13 cellular contexts compared by ENCODE assay signal in genomic region chr14:46048127-46048526, GRCh38.
DNase-seq lines count a peak whose midpoint lies in the region; ATAC-seq, FAIRE-seq and TF ChIP-seq lines count a peak whose summit lies in the region.
"Had no signal": no experiment of that assay in that cellular context is flagged by ENCODE, and none has a peak within 500 bp of the region (broad histone marks: within the 10 kb centered on the region; RNA-seq: fewer than 3 reads in every experiment).

No MANE protein-coding gene starts in this region.

- H3K36me3 ChIP-seq in MG63 (no peaks in the 10 kb centered on the region), GM12878 (ENCODE audit: control insufficient read depth in 2 of 2, insufficient read depth in 2 of 2, low read length in 1 of 2) (no peaks in the 10 kb centered on the region)

- no peaks in the 10 kb centered on the region for H3K9me3 Mint-ChIP-seq in progenitor cell of endocrine pancreas (ENCODE audit: low read depth)
- peaks cover 9 to 22% of the 10 kb centered on the region in 2 donors for H3K9me3 Mint-ChIP-seq in natural killer cell

- SMC1A ChIA-PET in GM12878 (lab: Charles Lee; ENCODE audit: uncharacterized antibody, unreplicated experiment): interaction anchor here (0.5 kb wide), 1 partner anchor 125 kb away, joined by 3 read pairs; no protein-coding TSS in a partner anchor

- no peak overlapping the region for H2AFZ ChIP-seq in GM12878 (ENCODE audit: control insufficient read depth, low read depth, low read length)

- peak; percentile 70 for TF ChIP-seq RAD21 in GM12878 (IDR thresholded peaks at IDR 0.05; ENCODE audit: insufficient read depth, low read depth, low read length)

- H4K20me1 ChIP-seq in GM12878 (ENCODE audit: control insufficient read depth, insufficient read depth): no peaks in the 10 kb centered on the region

- H3K27ac ChIP-seq in GM12878 (ENCODE audit: control insufficient read depth, insufficient read depth): no peak overlapping the region
- H3K27ac ChIP-seq: C4-2B, dorsolateral prefrontal cortex, KMS-11 had no signal

- WGBS in GM12878 (ENCODE audit: insufficient coverage, insufficient replicate concordance, low lambda C conversion rate, missing lambda C conversion rate): 0% methylated on average over 3 of the region's 3 CpGs

- H3K4me3 Mint-ChIP-seq in progenitor cell of endocrine pancreas (ENCODE audit: low read depth): no peak overlapping the region
- H3K4me3 Mint-ChIP-seq in natural killer cell: no peak overlapping the region
- H3K4me3 Mint-ChIP-seq: activated CD8-positive, alpha-beta T cell treated with anti-CD3 and anti-CD28 coated beads for 36 hours had no signal

- H3K4me3 ChIP-seq in MG63: no peak overlapping the region
- no peak overlapping the region for H3K4me3 ChIP-seq in GM12878
- H3K4me3 ChIP-seq: dorsolateral prefrontal cortex had no signal

- no peaks in the 10 kb centered on the region for H3K4me1 ChIP-seq in GM12878 (ENCODE audit: control insufficient read depth, insufficient read depth, low read length)

- H3K27me3 Mint-ChIP-seq in progenitor cell of endocrine pancreas: no peaks in the 10 kb centered on the region
- no peaks in the 10 kb centered on the region for H3K27me3 Mint-ChIP-seq in natural killer cell (ENCODE audit: low read depth in 2 of 2)
- H3K27me3 Mint-ChIP-seq: activated CD8-positive, alpha-beta T cell treated with anti-CD3 and anti-CD28 coated beads for 36 hours had no signal

- peak in 2 of 3 experiments; percentile 48 to 49; a peak in 3 of 6 replicates for TF ChIP-seq CTCF in GM12878 (IDR thresholded peaks at IDR 0.05 in 2 of 3, conservative IDR thresholded peaks at IDR 0.05 in 1 of 3; ENCODE audit: control insufficient read depth in 2 of 3, extremely low read depth in 1 of 3, insufficient read depth in 1 of 3, low read depth in 3 of 3, low read length in 3 of 3)
- no peak for TF ChIP-seq CTCF in progenitor cell of endocrine pancreas (IDR thresholded peaks at IDR 0.05; ENCODE audit: unreplicated experiment)
- TF ChIP-seq CTCF in natural killer cell (IDR thresholded peaks at IDR 0.05): no peak

- no peaks in the 10 kb centered on the region for H3K4me1 Mint-ChIP-seq in progenitor cell of endocrine pancreas (ENCODE audit: low read depth)
- no peaks in the 10 kb centered on the region for H3K4me1 Mint-ChIP-seq in natural killer cell

- H3K4me2 ChIP-seq in GM12878 (ENCODE audit: control insufficient read depth, insufficient read depth): no peak overlapping the region
- H3K4me2 ChIP-seq: KMS-11 had no signal

- no peaks in the 10 kb centered on the region for H3K79me2 ChIP-seq in GM12878 (ENCODE audit: control insufficient read depth, insufficient read depth, low read length)

- ATAC-seq in GM12878 (no peak), natural killer cell (no peak), Right ventricle myocardium superior (ENCODE audit: poor library complexity) (no peak)
- ATAC-seq: activated CD8-positive, alpha-beta T cell treated with anti-CD3 and anti-CD28 coated beads for 36 hours had no signal

- TF ChIP-seq EP300 in GM12878 (IDR thresholded peaks at IDR 0.05; ENCODE audit: borderline replicate concordance in 1 of 2, control insufficient read depth in 1 of 2, low read depth in 2 of 2, low read length in 2 of 2): no peak

- H3K9me3 ChIP-seq in MG63 (no peaks in the 10 kb centered on the region), GM12878 (replicated peaks; ENCODE audit: control insufficient read depth, insufficient read depth, low read length) (no peaks in the 10 kb centered on the region)

- H3K27me3 ChIP-seq in MG63 (no peaks in the 10 kb centered on the region), GM12878 (replicated peaks in 1 of 2; ENCODE audit: control insufficient read depth in 2 of 2, insufficient read depth in 2 of 2, low read length in 1 of 2) (no peaks in the 10 kb centered on the region)
- H3K27me3 ChIP-seq: dorsolateral prefrontal cortex had no signal

- TF ChIP-seq POLR2A in GM12878 (IDR thresholded peaks at IDR 0.05; ENCODE audit: low read depth, low read length): no peak

- no peak for FAIRE-seq in GM12878 (lab: Jason Lieb, UNC)

- H3K36me3 Mint-ChIP-seq in progenitor cell of endocrine pancreas (ENCODE audit: insufficient read depth) (no peaks in the 10 kb centered on the region), natural killer cell (no peaks in the 10 kb centered on the region)

- H3K9ac ChIP-seq in GM12878 (ENCODE audit: control insufficient read depth, insufficient read depth, low read length): no peak overlapping the region
- H3K9ac ChIP-seq: KMS-11 had no signal

- RAD21 ChIA-PET in GM12878 (lab: Charles Lee; ENCODE audit: unreplicated experiment): no interaction called here

- POLR2A ChIA-PET in GM12878 (lab: Charles Lee): no interaction called here

- in situ Hi-C loops in GM12878 (cut with MboI): no loop called here

- no TSS peak for BruUV-seq in GM12878 (replicated peaks; lab: Mats Ljungman, UMichigan)

- peak; percentile 74 for DNase-seq in NCI-H82 (lab: John Stamatoyannopoulos, UW)
- no peak for DNase-seq in NCI-H82 treated with DMSO at 0.1 percent for 48 hours (lab: John Stamatoyannopoulos, UW; ENCODE audit: unreplicated experiment)
- DNase-seq in MG63: peak; percentile 1
- peak; percentile 3 for DNase-seq in GM12878 (ENCODE audit: low read depth, low spot score)
- peak; percentile 16 for DNase-seq in progenitor cell of endocrine pancreas (ENCODE audit: low spot score, unreplicated experiment)
- no peak for DNase-seq in putamen (ENCODE audit: low spot score)
- no peak for DNase-seq in natural killer cell
- no peak for DNase-seq in Right ventricle myocardium superior
- DNase-seq: activated CD8-positive, alpha-beta T cell treated with anti-CD3 and anti-CD28 coated beads for 36 hours; dorsolateral prefrontal cortex; stimulated activated CD4-positive, alpha-beta T cell treated with anti-CD3 and anti-CD28 coated beads, Interleukin-4, amount 100 ng/mL, for 4 hours had no signal

- H3K27ac Mint-ChIP-seq in progenitor cell of endocrine pancreas (no peak overlapping the region), natural killer cell (no peak overlapping the region)
- H3K27ac Mint-ChIP-seq: activated CD8-positive, alpha-beta T cell treated with anti-CD3 and anti-CD28 coated beads for 36 hours had no signal

- intact Hi-C loops in GM12878 (cut with micrococcal nuclease; ENCODE audit: unreplicated experiment) (loop anchor here (1.0 kb wide), 1 partner anchor 296 kb away; no protein-coding TSS in a partner anchor), natural killer cell (cut with micrococcal nuclease) (no loop called here), Right ventricle myocardium superior (cut with DNase I) (no loop called here)

- CTCF ChIA-PET in GM12878 (lab: Yijun Ruan, JAX): interaction anchor here (0.6 to 1.1 kb wide), 2 partner anchors 11 to 397 kb away, joined by 3 to 4 read pairs; no protein-coding TSS in a partner anchor

TF ChIP-seq in GM12878, 131 proteins besides CTCF, POLR2A, EP300 and RAD21:
- TF ChIP-seq SMC3 (IDR thresholded peaks at IDR 0.05; ENCODE audit: borderline replicate concordance, low read length) (peak; percentile 28; the same call in 1 of the 2 replicates), YBX1 (IDR thresholded peaks at IDR 0.05) (no peak), TARDBP (IDR thresholded peaks at IDR 0.05; ENCODE audit: borderline replicate concordance) (no peak), MTA2 (IDR thresholded peaks at IDR 0.05; ENCODE audit: low read depth) (no peak)

Comparison
In these comparisons a context has a peak if more than half of its experiments do, and no peak if none do; other contexts are left out.
1. DNase-seq: peak in NCI-H82 (single experiment), MG63 (single experiment), GM12878 (single experiment) and progenitor cell of endocrine pancreas (single experiment); none in NCI-H82 treated with DMSO at 0.1 percent for 48 hours (single experiment), putamen (single experiment), natural killer cell (single experiment) and Right ventricle myocardium superior (single experiment).
2. CTCF ChIP-seq: peak in GM12878 (2 of 3); none in progenitor cell of endocrine pancreas (single experiment) and natural killer cell (single experiment).